31 cellular contexts compared by ENCODE assay signal in genomic region chr3:34038131-34038530, GRCh38.
"Had no signal": no experiment of that assay in that cellular context is flagged by ENCODE, and none has a peak within 500 bp of the region (broad histone marks: within the 10 kb centered on the region; RNA-seq: fewer than 3 reads in every experiment).

No MANE protein-coding gene starts in this region.

- H3K4me3 ChIP-seq: ascending aorta, breast epithelium, cardiac muscle cell had no signal

- H3K36me3 ChIP-seq: ascending aorta, breast epithelium, cardiac muscle cell, WERI-Rb-1 had no signal

- H3K27ac ChIP-seq: ascending aorta, breast epithelium, cardiac muscle cell, epithelial cell of prostate, WERI-Rb-1 had no signal

- H3K9me3 ChIP-seq: ascending aorta, breast epithelium had no signal

- H3K4me3 Mint-ChIP-seq: activated B cell treated with CpG ODN at 0.5 μM for 24 hours; activated CD8-positive, alpha-beta T cell treated with anti-CD3 and anti-CD28 coated beads for 36 hours; activated naive CD4-positive, alpha-beta T cell treated with anti-CD3 and anti-CD28 coated beads, Interleukin-2, amount 10 ng/mL, durations not matched to agents 7 days and 5 days; activated naive CD8-positive, alpha-beta T cell treated with anti-CD3 and anti-CD28 coated beads, Interleukin-2, amount 10 ng/mL, durations not matched to agents 7 days and 5 days; activated T-cell treated with anti-CD3 and anti-CD28 coated beads, Interleukin-2, amount 50 U/mL, for 72 hours; brain; T-helper 17 cell; T-helper 2 cell treated with Interferon-gamma antibody and Interleukin-4, amounts not matched to agents 5 μg/mL and 100 μg/mL, for 36 hours had no signal

- ATAC-seq: activated CD4-positive, CD25-positive, alpha-beta regulatory T cell treated with anti-CD3 and anti-CD28 coated beads, Interleukin-2, amount 50 U/mL, for 24 hours; activated CD8-positive, alpha-beta T cell treated with anti-CD3 and anti-CD28 coated beads for 36 hours; activated naive CD4-positive, alpha-beta T cell treated with anti-CD3 and anti-CD28 coated beads, Interleukin-2, amount 50 U/mL, for 72 hours; activated T-cell treated with anti-CD3 and anti-CD28 coated beads, Interleukin-2, amount 50 U/mL, for 72 hours; esophagus mucosa; T-helper 17 cell had no signal

- H3K4me1 ChIP-seq: ascending aorta, breast epithelium had no signal

- H3K27ac Mint-ChIP-seq: activated B cell treated with CpG ODN at 0.5 μM for 24 hours; activated CD8-positive, alpha-beta T cell treated with anti-CD3 and anti-CD28 coated beads for 36 hours; activated naive CD4-positive, alpha-beta T cell treated with anti-CD3 and anti-CD28 coated beads, Interleukin-2, amount 10 ng/mL, durations not matched to agents 7 days and 5 days; activated naive CD4-positive, alpha-beta T cell treated with anti-CD3 and anti-CD28 coated beads, Interleukin-2, amount 50 U/mL, for 72 hours; activated naive CD8-positive, alpha-beta T cell treated with anti-CD3 and anti-CD28 coated beads, Interleukin-2, amount 10 ng/mL, durations not matched to agents 7 days and 5 days; activated T-cell treated with anti-CD3 and anti-CD28 coated beads, Interleukin-2, amount 50 U/mL, for 72 hours; T-helper 17 cell; T-helper 2 cell treated with Interferon-gamma antibody and Interleukin-4, amounts not matched to agents 5 μg/mL and 100 μg/mL, for 36 hours had no signal

- H3K4me1 Mint-ChIP-seq: activated B cell treated with CpG ODN at 0.5 μM for 24 hours; activated naive CD4-positive, alpha-beta T cell treated with anti-CD3 and anti-CD28 coated beads, Interleukin-2, amount 10 ng/mL, durations not matched to agents 7 days and 5 days; activated naive CD8-positive, alpha-beta T cell treated with anti-CD3 and anti-CD28 coated beads, Interleukin-2, amount 10 ng/mL, durations not matched to agents 7 days and 5 days; brain; T-helper 17 cell had no signal

- H3K36me3 Mint-ChIP-seq: activated naive CD4-positive, alpha-beta T cell treated with anti-CD3 and anti-CD28 coated beads, Interleukin-2, amount 10 ng/mL, durations not matched to agents 7 days and 5 days; activated naive CD4-positive, alpha-beta T cell treated with anti-CD3 and anti-CD28 coated beads, Interleukin-2, amount 50 U/mL, for 72 hours; activated naive CD8-positive, alpha-beta T cell treated with anti-CD3 and anti-CD28 coated beads, Interleukin-2, amount 10 ng/mL, durations not matched to agents 7 days and 5 days; brain had no signal

- H3K27me3 ChIP-seq: ascending aorta, breast epithelium, cardiac muscle cell had no signal

- H3K27me3 Mint-ChIP-seq: activated B cell treated with CpG ODN at 0.5 μM for 24 hours; activated CD8-positive, alpha-beta T cell treated with anti-CD3 and anti-CD28 coated beads for 36 hours; activated naive CD4-positive, alpha-beta T cell treated with anti-CD3 and anti-CD28 coated beads, Interleukin-2, amount 10 ng/mL, durations not matched to agents 7 days and 5 days; brain; T-helper 17 cell had no signal

- H3K9me3 Mint-ChIP-seq: activated B cell treated with CpG ODN at 0.5 μM for 24 hours; activated CD8-positive, alpha-beta T cell treated with anti-CD3 and anti-CD28 coated beads for 36 hours; activated naive CD4-positive, alpha-beta T cell treated with anti-CD3 and anti-CD28 coated beads, Interleukin-2, amount 10 ng/mL, durations not matched to agents 7 days and 5 days; activated naive CD4-positive, alpha-beta T cell treated with anti-CD3 and anti-CD28 coated beads, Interleukin-2, amount 50 U/mL, for 72 hours; activated naive CD8-positive, alpha-beta T cell treated with anti-CD3 and anti-CD28 coated beads, Interleukin-2, amount 10 ng/mL, durations not matched to agents 7 days and 5 days; activated T-cell treated with anti-CD3 and anti-CD28 coated beads, Interleukin-2, amount 50 U/mL, for 72 hours; brain; T-helper 2 cell treated with Interferon-gamma antibody and Interleukin-4, amounts not matched to agents 5 μg/mL and 100 μg/mL, for 36 hours had no signal

- DNase-seq: activated B cell treated with CpG ODN at 0.5 μM for 24 hours; activated CD4-positive, alpha-beta T cell treated with anti-CD3 and anti-CD28 coated beads for 48 hours; activated CD4-positive, alpha-beta T cell treated with anti-CD3 and anti-CD28 coated beads, Interleukin-2, amount 50 U/mL, for 1 hour; activated CD4-positive, alpha-beta T cell treated with anti-CD3 and anti-CD28 coated beads, Interleukin-2, amount 50 U/mL, for 48 hours; activated CD8-positive, alpha-beta memory T cell treated with anti-CD3 and anti-CD28 coated beads for 24 hours; activated CD8-positive, alpha-beta T cell treated with anti-CD3 and anti-CD28 coated beads for 36 hours; activated gamma-delta T cell; activated naive CD4-positive, alpha-beta T cell; activated naive CD4-positive, alpha-beta T cell treated with anti-CD3 and anti-CD28 coated beads, Interleukin-2, amount 10 ng/mL, durations not matched to agents 7 days and 5 days; activated naive CD8-positive, alpha-beta T cell treated with anti-CD3 and anti-CD28 coated beads, Interleukin-2, amount 10 ng/mL, durations not matched to agents 7 days and 5 days; activated T-cell treated with anti-CD3 and anti-CD28 coated beads, Interleukin-2, amount 50 U/mL, for 1 hour; activated T-cell treated with anti-CD3 and anti-CD28 coated beads, Interleukin-2, amount 50 U/mL, for 72 hours; central memory CD4-positive, alpha-beta T cell; cerebellar nuclear complex; cortex of kidney; dermis blood vessel endothelial cell; effector CD8-positive, alpha-beta T cell; foreskin fibroblast; T-helper 1 cell; T-helper 17 cell; T1000; WERI-Rb-1 had no signal
